Comparison of ENCODE assay signal across 28 cellular contexts in the genomic region with DNA sequence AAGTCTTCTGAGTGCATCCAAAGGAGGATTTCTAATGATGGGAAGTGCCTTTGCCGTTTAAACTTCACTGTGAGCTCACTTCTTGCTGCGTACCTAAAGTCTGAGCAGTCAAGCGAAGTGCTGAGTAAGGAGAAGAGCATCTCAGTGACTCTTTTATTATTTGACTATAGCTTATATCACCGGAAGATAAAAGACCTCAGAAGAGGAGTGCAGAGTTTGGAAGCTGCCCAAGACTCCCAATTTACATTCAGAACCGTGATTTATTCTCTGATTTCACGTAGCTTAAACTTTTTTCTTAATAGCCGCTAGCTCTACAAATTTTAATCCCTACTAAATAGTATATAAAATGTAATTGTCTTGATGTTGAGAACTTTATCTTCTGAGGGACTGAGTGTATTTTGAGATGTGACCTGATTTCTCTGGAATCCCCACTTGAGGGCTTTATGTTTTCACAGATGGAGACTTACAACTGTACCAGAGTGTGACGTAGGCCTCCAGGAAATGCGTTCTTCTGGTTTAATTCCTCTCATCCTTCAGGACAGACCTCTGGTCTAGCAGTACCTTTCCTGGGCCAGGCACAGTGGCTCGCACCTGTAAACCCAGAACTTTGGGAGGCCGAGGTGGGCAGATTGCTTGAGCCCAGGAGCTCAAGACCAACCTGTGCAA. TPM values are rescaled to one million over a fixed set of nuclear protein-coding genes. Genes with fewer than 3 reads are reported as not detected.
A peak's percentile ranks its signal among the peaks of the same experiment; 100 is the strongest.
DNase-seq lines count a peak whose midpoint lies in the region; ATAC-seq, FAIRE-seq and TF ChIP-seq lines count a peak whose summit lies in the region.
"Had no signal": no experiment of that assay in that cellular context is flagged by ENCODE, and none has a peak within 500 bp of the region (broad histone marks: within the 10 kb centered on the region; RNA-seq: fewer than 3 reads in every experiment).

No MANE protein-coding gene starts in this region.

- no peaks in the 10 kb centered on the region for H3K9me3 Mint-ChIP-seq in activated CD4-positive, alpha-beta memory T cell treated with anti-CD3 and anti-CD28 coated beads, Interleukin-2, amount 10 ng/mL, durations not matched to agents 7 days and 5 days
- H3K9me3 Mint-ChIP-seq in activated CD4-positive, alpha-beta memory T cell treated with anti-CD3 and anti-CD28 coated beads for 36 hours, result no peaks in the 10 kb centered on the region
- H3K9me3 Mint-ChIP-seq in astrocyte (ENCODE audit: unreplicated experiment), result no peaks in the 10 kb centered on the region
- H3K9me3 Mint-ChIP-seq: activated T-helper 17 cell treated with anti-CD3 and anti-CD28 coated beads, Interleukin-2, amount 50 U/mL, for 72 hours had no signal

- peak; percentile 60 for FAIRE-seq in astrocyte (lab: Jason Lieb, UNC)

- no peak overlapping the region for H3K4me3 ChIP-seq in astrocyte (ENCODE audit: insufficient read depth, low read depth, low read length)
- no peak overlapping the region for H3K4me3 ChIP-seq in transverse colon
- H3K4me3 ChIP-seq: body of pancreas, coronary artery, GM23248, heart left ventricle, mucosa of descending colon, Peyer's patch, uterus had no signal

- CTCF ChIA-PET in activated CD4-positive, alpha-beta memory T cell treated with anti-CD3 and anti-CD28 coated beads, Interleukin-2, amount 10 ng/mL, durations not matched to agents 7 days and 5 days (lab: Charles Lee), result no interaction called here
- CTCF ChIA-PET in activated CD4-positive, alpha-beta memory T cell treated with anti-CD3 and anti-CD28 coated beads for 36 hours (lab: Charles Lee), result interaction anchor here (0.6 kb wide), 1 partner anchor 256 kb away, joined by 3 read pairs; no protein-coding TSS in a partner anchor

- H3K27ac ChIP-seq in astrocyte (ENCODE audit: low read depth, low read length) (peak overlapping the region; percentile 96), transverse colon (no peak overlapping the region)
- H3K27ac ChIP-seq: body of pancreas, C4-2B, coronary artery, GM23248, heart left ventricle, KMS-11, neutrophil, Peyer's patch, uterus had no signal

- H3K36me3 Mint-ChIP-seq in activated CD4-positive, alpha-beta memory T cell treated with anti-CD3 and anti-CD28 coated beads, Interleukin-2, amount 10 ng/mL, durations not matched to agents 7 days and 5 days (ENCODE audit: low read depth), result peaks cover under 1% of the 10 kb centered on the region
- H3K36me3 Mint-ChIP-seq in activated CD4-positive, alpha-beta memory T cell treated with anti-CD3 and anti-CD28 coated beads for 36 hours, result no peaks in the 10 kb centered on the region
- no peaks in the 10 kb centered on the region for H3K36me3 Mint-ChIP-seq in astrocyte (ENCODE audit: low read depth, unreplicated experiment)

- DNase-seq in activated CD4-positive, alpha-beta memory T cell treated with anti-CD3 and anti-CD28 coated beads, Interleukin-2, amount 10 ng/mL, durations not matched to agents 7 days and 5 days, result peak; percentile 7
- no peak for DNase-seq in activated CD4-positive, alpha-beta memory T cell treated with anti-CD3 and anti-CD28 coated beads for 36 hours
- DNase-seq in astrocyte (ENCODE audit: low read depth), result peak; percentile 97
- DNase-seq in kidney tubule cell (ENCODE audit: low spot score), result peak; percentile 67
- no peak for DNase-seq in transverse colon
- DNase-seq in GM03348 (ENCODE audit: low spot score), result no peak
- DNase-seq: 8988T, body of pancreas, DMS 273 treated with DMSO at 0.1 percent for 48 hours, endodermal cell, GDM1, GM23248, heart left ventricle, left ventricle myocardium superior, mucosa of descending colon, NCI-H1048, NCI-H2081, NCI-H446 treated with DMSO at 0.1 percent for 48 hours, uterus had no signal

- intact Hi-C loops in activated CD4-positive, alpha-beta memory T cell treated with anti-CD3 and anti-CD28 coated beads for 36 hours (cut with micrococcal nuclease), result no loop called here
- intact Hi-C loops in transverse colon (cut with DNase I; ENCODE audit: low total_unique reads), result no loop called here

- H3K79me2 ChIP-seq in astrocyte (ENCODE audit: insufficient read depth, low read length), result peaks cover 33% of the 10 kb centered on the region

- H3K27me3 Mint-ChIP-seq in activated CD4-positive, alpha-beta memory T cell treated with anti-CD3 and anti-CD28 coated beads, Interleukin-2, amount 10 ng/mL, durations not matched to agents 7 days and 5 days, result no peaks in the 10 kb centered on the region
- H3K27me3 Mint-ChIP-seq in activated CD4-positive, alpha-beta memory T cell treated with anti-CD3 and anti-CD28 coated beads for 36 hours, result no peaks in the 10 kb centered on the region
- no peaks in the 10 kb centered on the region for H3K27me3 Mint-ChIP-seq in astrocyte (ENCODE audit: low read depth, unreplicated experiment)
- H3K27me3 Mint-ChIP-seq: activated naive CD8-positive, alpha-beta T cell; activated T-helper 17 cell treated with anti-CD3 and anti-CD28 coated beads, Interleukin-2, amount 50 U/mL, for 72 hours had no signal

- H3K27ac Mint-ChIP-seq in activated CD4-positive, alpha-beta memory T cell treated with anti-CD3 and anti-CD28 coated beads, Interleukin-2, amount 10 ng/mL, durations not matched to agents 7 days and 5 days, result no peak overlapping the region
- no peak overlapping the region for H3K27ac Mint-ChIP-seq in activated CD4-positive, alpha-beta memory T cell treated with anti-CD3 and anti-CD28 coated beads for 36 hours
- H3K27ac Mint-ChIP-seq in astrocyte (ENCODE audit: unreplicated experiment), result no peak overlapping the region
- H3K27ac Mint-ChIP-seq: activated naive CD8-positive, alpha-beta T cell; activated T-helper 17 cell treated with anti-CD3 and anti-CD28 coated beads, Interleukin-2, amount 50 U/mL, for 72 hours; endodermal cell had no signal

- TF ChIP-seq POLR2A in transverse colon (IDR thresholded peaks at IDR 0.05), result no peak

- H3K9me3 ChIP-seq in astrocyte (ENCODE audit: insufficient read depth, low read depth, low read length) (no peaks in the 10 kb centered on the region), transverse colon (no peaks in the 10 kb centered on the region)
- H3K9me3 ChIP-seq: body of pancreas, heart left ventricle, mucosa of descending colon, neutrophil, Peyer's patch, uterus had no signal

- in situ Hi-C loops in transverse colon (cut with MboI; ENCODE audit: low pct_ligation_motif_present in 1 of 4, low pct_unique_long_range_greater_than_20kb in 1 of 4, low sequenced_read_pairs in 3 of 4), result no loop called here

- peak overlapping the region; percentile 65 for H3K9ac ChIP-seq in astrocyte (ENCODE audit: low read length)
- H3K9ac ChIP-seq: GM23248, KMS-11 had no signal

- TF ChIP-seq EP300 in transverse colon (IDR thresholded peaks at IDR 0.05; ENCODE audit: low read depth), result peak; percentile 34

- POLR2A ChIA-PET in activated CD4-positive, alpha-beta memory T cell treated with anti-CD3 and anti-CD28 coated beads, Interleukin-2, amount 10 ng/mL, durations not matched to agents 7 days and 5 days (lab: Charles Lee), result no interaction called here
- POLR2A ChIA-PET in activated CD4-positive, alpha-beta memory T cell treated with anti-CD3 and anti-CD28 coated beads for 36 hours (lab: Charles Lee), result no interaction called here

- H3K4me1 ChIP-seq in astrocyte (ENCODE audit: insufficient read depth, low read length) (peaks cover 22% of the 10 kb centered on the region), transverse colon (peaks cover 0 to 10% (median 0%) of the 10 kb centered on the region in 4 donors)
- H3K4me1 ChIP-seq: Peyer's patch, uterus had no signal

- TF ChIP-seq CTCF in astrocyte (IDR thresholded peaks at IDR 0.05; ENCODE audit: insufficient read depth, low read depth, low read length) (no peak), transverse colon (IDR thresholded peaks at IDR 0.05) (no peak)

- peak overlapping the region; percentile 64 for H3K4me2 ChIP-seq in astrocyte (ENCODE audit: low read length)
- H3K4me2 ChIP-seq: KMS-11 had no signal

- no peak overlapping the region for H2AFZ ChIP-seq in astrocyte (ENCODE audit: low read depth, low read length)
- H2AFZ ChIP-seq: GM23248 had no signal

- H3K27me3 ChIP-seq in astrocyte (ENCODE audit: insufficient read depth, low read length) (no peaks in the 10 kb centered on the region), transverse colon (no peaks in the 10 kb centered on the region)
- H3K27me3 ChIP-seq: body of pancreas, neutrophil, Peyer's patch, uterus had no signal

- WGBS in transverse colon (ENCODE audit: low coverage in 1 of 2), 2 donors, result 81 to 82% methylated on average over 11 of the region's 11 CpGs

- H3K36me3 ChIP-seq in astrocyte (ENCODE audit: insufficient read depth, low read length) (no peaks in the 10 kb centered on the region), transverse colon (no peaks in the 10 kb centered on the region)
- H3K36me3 ChIP-seq: heart left ventricle, neutrophil, Peyer's patch, uterus had no signal

- H3K4me3 Mint-ChIP-seq in activated CD4-positive, alpha-beta memory T cell treated with anti-CD3 and anti-CD28 coated beads, Interleukin-2, amount 10 ng/mL, durations not matched to agents 7 days and 5 days, result no peak overlapping the region
- no peak overlapping the region for H3K4me3 Mint-ChIP-seq in activated CD4-positive, alpha-beta memory T cell treated with anti-CD3 and anti-CD28 coated beads for 36 hours
- H3K4me3 Mint-ChIP-seq in astrocyte (ENCODE audit: unreplicated experiment), result no peak overlapping the region
- H3K4me3 Mint-ChIP-seq: activated naive CD8-positive, alpha-beta T cell; activated T-helper 17 cell treated with anti-CD3 and anti-CD28 coated beads, Interleukin-2, amount 50 U/mL, for 72 hours; endodermal cell had no signal

- no peak for ATAC-seq in GM18511 (IDR thresholded peaks at IDR 0.05; ENCODE audit: unreplicated experiment)
- no peak for ATAC-seq in HG02759 (IDR thresholded peaks at IDR 0.05; ENCODE audit: unreplicated experiment)
- ATAC-seq: activated T-helper 17 cell treated with anti-CD3 and anti-CD28 coated beads, Interleukin-2, amount 50 U/mL, for 72 hours; body of pancreas; heart left ventricle; left ventricle myocardium superior; mucosa of descending colon had no signal

- peaks cover 9% of the 10 kb centered on the region for H3K4me1 Mint-ChIP-seq in activated CD4-positive, alpha-beta memory T cell treated with anti-CD3 and anti-CD28 coated beads, Interleukin-2, amount 10 ng/mL, durations not matched to agents 7 days and 5 days
- H3K4me1 Mint-ChIP-seq in activated CD4-positive, alpha-beta memory T cell treated with anti-CD3 and anti-CD28 coated beads for 36 hours (ENCODE audit: low read depth), result peaks cover 16% of the 10 kb centered on the region
- H3K4me1 Mint-ChIP-seq in astrocyte (ENCODE audit: low read depth, unreplicated experiment), result peaks cover 10% of the 10 kb centered on the region

- H4K20me1 ChIP-seq in astrocyte (ENCODE audit: insufficient read depth, low read length), result no peaks in the 10 kb centered on the region

RNA-seq across cellular contexts. Expression of a gene that starts 51.1 kb away (rescaled TPM):
- total RNA-seq in activated CD4-positive, alpha-beta memory T cell treated with anti-CD3 and anti-CD28 coated beads, Interleukin-2, amount 10 ng/mL, durations not matched to agents 7 days and 5 days, result 10 to 100 TPM; 16.7 to 17.8 TPM
- 10 to 100 TPM; 17.7 to 17.9 TPM for total RNA-seq in activated CD4-positive, alpha-beta memory T cell treated with anti-CD3 and anti-CD28 coated beads for 36 hours
- total RNA-seq in astrocyte (23.6 and 27.4 TPM in 2 replicates), transverse colon (10 to 100 TPM; 13.5 to 21.4 (median 15.7) TPM)

Comparison
In these comparisons a context has a peak if more than half of its experiments do, and no peak if none do; other contexts are left out.
1. DNase-seq: peak in activated CD4-positive, alpha-beta memory T cell treated with anti-CD3 and anti-CD28 coated beads, Interleukin-2, amount 10 ng/mL, durations not matched to agents 7 days and 5 days (single experiment), astrocyte (single experiment) and kidney tubule cell (single experiment); none in activated CD4-positive, alpha-beta memory T cell treated with anti-CD3 and anti-CD28 coated beads for 36 hours (single experiment), transverse colon (single experiment) and GM03348 (single experiment).